ENCODE assay signal across 15 cellular contexts in genomic region chr12:105882404-105882803, GRCh38.
DNase-seq lines count a peak whose midpoint lies in the region; ATAC-seq and TF ChIP-seq lines count a peak whose summit lies in the region.
"Had no signal": no experiment of that assay in that cellular context is flagged by ENCODE, and none has a peak within 500 bp of the region (broad histone marks: within the 10 kb centered on the region; RNA-seq: fewer than 3 reads in every experiment).

No MANE protein-coding gene starts in this region.

- H3K4me3 ChIP-seq in HEK293 (ENCODE audit: low read depth, low read length) (no peak overlapping the region), cardiac fibroblast (replicated peaks in 1 of 2; ENCODE audit: low read depth in 2 of 2, low read length in 2 of 2) (no peak overlapping the region), left ventricle myocardium inferior (no peak overlapping the region), ovary (no peak overlapping the region)
- H3K4me3 ChIP-seq: HAP-1, stomach had no signal

- no peaks in the 10 kb centered on the region for H3K27me3 ChIP-seq in left ventricle myocardium inferior (ENCODE audit: low read depth)
- no peaks in the 10 kb centered on the region for H3K27me3 ChIP-seq in ovary
- H3K27me3 ChIP-seq: stomach had no signal

- CTCF ChIA-PET in HEK293 (lab: Yijun Ruan, JAX), result interaction anchor here (1.3 kb wide), 1 partner anchor 26 kb away, joined by 4 read pairs; no protein-coding TSS in a partner anchor

- no peaks in the 10 kb centered on the region for H3K36me3 Mint-ChIP-seq in chondrocyte (ENCODE audit: low read depth)
- H3K36me3 Mint-ChIP-seq: activated naive CD8-positive, alpha-beta T cell treated with anti-CD3 and anti-CD28 coated beads, Interleukin-2, amount 10 ng/mL, durations not matched to agents 7 days and 5 days; CD4-positive, CD25-positive, alpha-beta regulatory T cell had no signal

- H3K4me1 ChIP-seq in HEK293 (ENCODE audit: control insufficient read depth, insufficient read depth, low read length), result no peaks in the 10 kb centered on the region
- no peaks in the 10 kb centered on the region for H3K4me1 ChIP-seq in left ventricle myocardium inferior
- no peaks in the 10 kb centered on the region for H3K4me1 ChIP-seq in ovary (ENCODE audit: insufficient read depth)
- H3K4me1 ChIP-seq: HAP-1, stomach had no signal

- peaks cover 7% of the 10 kb centered on the region for H3K4me1 Mint-ChIP-seq in chondrocyte (ENCODE audit: low read depth)
- H3K4me1 Mint-ChIP-seq: activated B cell treated with CpG ODN at 0.5 μM for 24 hours; activated naive CD8-positive, alpha-beta T cell treated with anti-CD3 and anti-CD28 coated beads, Interleukin-2, amount 10 ng/mL, durations not matched to agents 7 days and 5 days; CD4-positive, CD25-positive, alpha-beta regulatory T cell had no signal

- H3K4me3 Mint-ChIP-seq in chondrocyte (ENCODE audit: unreplicated experiment), result no peak overlapping the region
- H3K4me3 Mint-ChIP-seq: activated B cell treated with CpG ODN at 0.5 μM for 24 hours; activated naive CD8-positive, alpha-beta T cell treated with anti-CD3 and anti-CD28 coated beads, Interleukin-2, amount 10 ng/mL, durations not matched to agents 7 days and 5 days; CD4-positive, CD25-positive, alpha-beta regulatory T cell; nephron progenitor cell had no signal

- ATAC-seq in sciatic nerve (peak; percentile 96), HG03565 (IDR thresholded peaks at IDR 0.05; ENCODE audit: unreplicated experiment) (no peak)

- intact Hi-C loops in left ventricle myocardium inferior (cut with micrococcal nuclease), result no loop called here
- intact Hi-C loops in sciatic nerve (cut with DNase I), result no loop called here
- intact Hi-C loops in ovary (cut with DNase I), result no loop called here

- H3K9me3 ChIP-seq in HEK293 (ENCODE audit: control insufficient read depth, insufficient read depth, low read depth, low read length) (no peaks in the 10 kb centered on the region), left ventricle myocardium inferior (replicated peaks) (no peaks in the 10 kb centered on the region), ovary (no peaks in the 10 kb centered on the region)
- H3K9me3 ChIP-seq: stomach had no signal

- POLR2A ChIA-PET in HEK293 (lab: Yijun Ruan, JAX), result interaction anchor here (0.6 kb wide), 1 partner anchor 1095 kb away, joined by 7 read pairs; no protein-coding TSS in a partner anchor

- no peak for TF ChIP-seq EP300 in ovary (IDR thresholded peaks at IDR 0.05)

- TF ChIP-seq CTCF in HEK293 (tag by site-specific recombination; IDR thresholded peaks at IDR 0.05) (no peak), cardiac fibroblast (IDR thresholded peaks at IDR 0.05; ENCODE audit: low read depth, low read length) (no peak), left ventricle myocardium inferior (IDR thresholded peaks at IDR 0.05; ENCODE audit: borderline replicate concordance) (no peak), chondrocyte (IDR thresholded peaks at IDR 0.05) (no peak), ovary (IDR thresholded peaks at IDR 0.05) (no peak)

- DNase-seq in cardiac fibroblast (ENCODE audit: low read depth in 2 of 2) (peak; percentile 14 to 54), left ventricle myocardium inferior (peak; percentile 33), sciatic nerve (ENCODE audit: low spot score) (no peak), chondrocyte (ENCODE audit: low spot score) (no peak), ovary (no peak)
- DNase-seq in central memory CD4-positive, alpha-beta T cell, result no peak
- DNase-seq: activated B cell treated with CpG ODN at 0.5 μM for 24 hours; activated naive CD8-positive, alpha-beta T cell treated with anti-CD3 and anti-CD28 coated beads, Interleukin-2, amount 10 ng/mL, durations not matched to agents 7 days and 5 days; CD4-positive, CD25-positive, alpha-beta regulatory T cell; GF-D8; nephron progenitor cell; stomach had no signal

- H3K27ac Mint-ChIP-seq in chondrocyte (ENCODE audit: unreplicated experiment), result no peak overlapping the region
- H3K27ac Mint-ChIP-seq: activated B cell treated with CpG ODN at 0.5 μM for 24 hours; activated naive CD8-positive, alpha-beta T cell treated with anti-CD3 and anti-CD28 coated beads, Interleukin-2, amount 10 ng/mL, durations not matched to agents 7 days and 5 days; CD4-positive, CD25-positive, alpha-beta regulatory T cell; nephron progenitor cell had no signal

- 5 to 21% (median 20%) methylated on average over 1 of the region's 1 CpG for WGBS in ovary, 3 donors

- H3K27me3 Mint-ChIP-seq in chondrocyte (ENCODE audit: low read depth), result no peaks in the 10 kb centered on the region
- H3K27me3 Mint-ChIP-seq: activated B cell treated with CpG ODN at 0.5 μM for 24 hours; activated naive CD8-positive, alpha-beta T cell treated with anti-CD3 and anti-CD28 coated beads, Interleukin-2, amount 10 ng/mL, durations not matched to agents 7 days and 5 days had no signal

- no peak overlapping the region for H3K27ac ChIP-seq in HEK293 (ENCODE audit: extremely low read depth, low read depth, low read length)
- H3K27ac ChIP-seq in left ventricle myocardium inferior (replicated peaks), result no peak overlapping the region
- no peak overlapping the region for H3K27ac ChIP-seq in ovary
- H3K27ac ChIP-seq: stomach had no signal

- H3K36me3 ChIP-seq in HEK293 (ENCODE audit: control insufficient read depth in 2 of 2, insufficient read depth in 1 of 2, low read length in 2 of 2) (no peaks in the 10 kb centered on the region), left ventricle myocardium inferior (no peaks in the 10 kb centered on the region), ovary (no peaks in the 10 kb centered on the region)
- H3K36me3 ChIP-seq: HAP-1, stomach had no signal

- H3K9me3 Mint-ChIP-seq in chondrocyte (ENCODE audit: low read depth), result peaks cover 4% of the 10 kb centered on the region
- H3K9me3 Mint-ChIP-seq: activated B cell treated with CpG ODN at 0.5 μM for 24 hours; activated naive CD8-positive, alpha-beta T cell treated with anti-CD3 and anti-CD28 coated beads, Interleukin-2, amount 10 ng/mL, durations not matched to agents 7 days and 5 days had no signal

- TF ChIP-seq POLR2A in ovary (IDR thresholded peaks at IDR 0.05), result no peak

TF ChIP-seq in HEK293, 187 proteins besides CTCF, POLR2A, EP300 and RAD21:
- no peak for TF ChIP-seq HOXA7 (CRISPR knock-in tag; IDR thresholded peaks at IDR 0.05; ENCODE audit: borderline replicate concordance)
- 0 out of 2 replicates have a peak, but pooled peaks have one; percentile 23 for TF ChIP-seq ZNF341 (tag by site-specific recombination; IDR thresholded peaks at IDR 0.05; ENCODE audit: low read depth)
- no peak for TF ChIP-seq ZNF324 (tag by site-specific recombination; IDR thresholded peaks at IDR 0.05)

Comparison
In these comparisons a context has a peak if more than half of its experiments do, and no peak if none do; other contexts are left out.
1. DNase-seq: peak in cardiac fibroblast (2 of 2) and left ventricle myocardium inferior (single experiment); none in sciatic nerve (single experiment), chondrocyte (single experiment), central memory CD4-positive, alpha-beta T cell (single experiment) and ovary (0 of 5).